Comparison of ENCODE assay signal across 26 cellular contexts in the genomic region with DNA sequence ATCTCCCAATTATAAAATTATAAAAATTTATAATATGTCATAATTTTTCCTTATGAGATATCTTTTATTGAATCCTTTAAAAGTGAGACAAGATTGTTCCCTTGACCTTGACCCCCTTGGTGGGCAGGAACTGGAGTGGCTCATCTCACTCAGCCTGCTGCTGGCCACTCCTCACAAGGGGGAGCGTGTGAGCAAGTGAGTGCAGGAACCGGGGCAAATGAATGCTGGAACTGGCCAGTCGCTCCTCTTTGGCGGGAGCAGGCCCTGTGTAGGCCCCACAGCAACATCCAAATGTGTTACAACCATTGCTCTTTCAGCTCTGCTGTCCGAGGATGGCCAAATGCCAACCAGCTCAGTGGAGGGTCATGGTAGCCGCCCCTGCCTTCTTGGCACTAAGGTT.
DNase-seq lines count a peak whose midpoint lies in the region; ATAC-seq and TF ChIP-seq lines count a peak whose summit lies in the region.
"Had no signal": no experiment of that assay in that cellular context is flagged by ENCODE, and none has a peak within 500 bp of the region (broad histone marks: within the 10 kb centered on the region; RNA-seq: fewer than 3 reads in every experiment).

No MANE protein-coding gene starts in this region.

- H3K4me3 ChIP-seq in Caco-2 (ENCODE audit: low read depth, low read length) (no peak overlapping the region), Loucy (ENCODE audit: low read length, poor library complexity, severe bottlenecking) (no peak overlapping the region), choroid plexus epithelial cell (ENCODE audit: low read depth, low read length) (no peak overlapping the region), mesendoderm (ENCODE audit: low read length) (no peak overlapping the region)
- H3K4me3 ChIP-seq in effector memory CD4-positive, alpha-beta T cell (ENCODE audit: insufficient read depth, low read depth, low read length, poor library complexity, severe bottlenecking), result no peak overlapping the region
- H3K4me3 ChIP-seq: breast epithelium, lower lobe of right lung, sigmoid colon, tibial artery had no signal

- H4K20me1 ChIP-seq in Loucy (ENCODE audit: insufficient read depth, low read length, poor library complexity, severe bottlenecking), result no peaks in the 10 kb centered on the region

- peaks cover 7% of the 10 kb centered on the region for H3K27me3 Mint-ChIP-seq in Caco-2 (ENCODE audit: insufficient read depth, unreplicated experiment)
- peaks cover 6% of the 10 kb centered on the region for H3K27me3 Mint-ChIP-seq in CD4-positive, alpha-beta T cell
- H3K27me3 Mint-ChIP-seq: activated CD4-positive, alpha-beta T cell treated with anti-CD3 and anti-CD28 coated beads, Interleukin-2, amount 10 ng/mL, durations not matched to agents 7 days and 5 days; activated naive CD8-positive, alpha-beta T cell had no signal

- no peak overlapping the region for H2AK5ac ChIP-seq in mesendoderm (ENCODE audit: low read length)

- POLR2A ChIA-PET in Caco-2 (lab: Charles Lee), result no interaction called here
- POLR2A ChIA-PET in CD4-positive, alpha-beta T cell (lab: Charles Lee), result no interaction called here

- no peak overlapping the region for H3K56ac ChIP-seq in mesendoderm (ENCODE audit: low read length)

- H3K36me3 Mint-ChIP-seq in Caco-2 (ENCODE audit: insufficient read depth, unreplicated experiment), result no peaks in the 10 kb centered on the region
- no peaks in the 10 kb centered on the region for H3K36me3 Mint-ChIP-seq in CD4-positive, alpha-beta T cell (ENCODE audit: low read depth)
- H3K36me3 Mint-ChIP-seq: activated naive CD8-positive, alpha-beta T cell; natural killer cell had no signal

- no peak overlapping the region for H2BK120ac ChIP-seq in mesendoderm (ENCODE audit: low read depth, low read length)

- intact Hi-C loops in Caco-2 (cut with micrococcal nuclease; ENCODE audit: unreplicated experiment), result no loop called here
- intact Hi-C loops in CD4-positive, alpha-beta T cell (cut with DNase I, micrococcal nuclease), result no loop called here

- no peak overlapping the region for H3K4ac ChIP-seq in mesendoderm (ENCODE audit: low read depth, low read length)

- no peak overlapping the region for H3K4me3 Mint-ChIP-seq in Caco-2 (ENCODE audit: unreplicated experiment)
- no peak overlapping the region for H3K4me3 Mint-ChIP-seq in CD4-positive, alpha-beta T cell
- H3K4me3 Mint-ChIP-seq: activated CD4-positive, alpha-beta T cell treated with anti-CD3 and anti-CD28 coated beads, Interleukin-2, amount 10 ng/mL, durations not matched to agents 7 days and 5 days; activated naive CD8-positive, alpha-beta T cell; HFFc6; natural killer cell had no signal

- no peak overlapping the region for H3K23ac ChIP-seq in mesendoderm (ENCODE audit: low read length)

- H3K9me3 ChIP-seq in Caco-2 (no peaks in the 10 kb centered on the region), Loucy (ENCODE audit: insufficient read depth, low read depth, low read length) (no peaks in the 10 kb centered on the region)
- no peaks in the 10 kb centered on the region for H3K9me3 ChIP-seq in CD4-positive, alpha-beta T cell (ENCODE audit: control insufficient read depth, low read length)
- no peaks in the 10 kb centered on the region for H3K9me3 ChIP-seq in effector memory CD4-positive, alpha-beta T cell (ENCODE audit: control insufficient read depth, low read length)
- H3K9me3 ChIP-seq: breast epithelium, lower lobe of right lung, sigmoid colon, tibial artery had no signal

- no peaks in the 10 kb centered on the region for H3F3A ChIP-seq in Loucy (ENCODE audit: low read depth)

- no peak overlapping the region for H3K18ac ChIP-seq in mesendoderm (ENCODE audit: low read length)

- H3K9ac ChIP-seq in Loucy (ENCODE audit: low read depth, low read length, poor library complexity, severe bottlenecking), result no peak overlapping the region
- no peak overlapping the region for H3K9ac ChIP-seq in mesendoderm (ENCODE audit: low read length)

- no peaks in the 10 kb centered on the region for H3K79me1 ChIP-seq in mesendoderm (ENCODE audit: low read length)

- H3K9me2 ChIP-seq in Loucy (replicated peaks; ENCODE audit: low read depth, low read length), result no peaks in the 10 kb centered on the region

- DNase-seq in Caco-2 (peak in 1 of 2 experiments; percentile 32), choroid plexus epithelial cell (ENCODE audit: low read depth) (peak; percentile 6), mesendoderm (peak; percentile 60), SKM-1 treated with dmso at 0.1 percent for 144 hours (lab: John Stamatoyannopoulos, UW; ENCODE audit: unreplicated experiment) (no peak)
- DNase-seq in CD4-positive, alpha-beta T cell, result no peak
- no peak for DNase-seq in effector memory CD4-positive, alpha-beta T cell
- DNase-seq: activated CD4-positive, alpha-beta T cell treated with anti-CD3 and anti-CD28 coated beads, Interleukin-2, amount 10 ng/mL, durations not matched to agents 7 days and 5 days; activated effector memory CD4-positive, alpha-beta T cell treated with Interleukin-2 at 50 U/mL for 16 hours; activated T-cell treated with anti-CD3 and anti-CD28 coated beads, Interleukin-2, amount 50 U/mL, for 1 hour; DMS53; HFFc6; KG1; lower lobe of right lung; MV-4-11; natural killer cell; NCI-H146; NCI-H2107; SIG-M5; sigmoid colon; stimulated activated CD4-positive, alpha-beta T cell treated with anti-CD3 and anti-CD28 coated beads, Interleukin-4, amount 100 ng/mL, for 1 hour; T1000; tibial artery had no signal

- TF ChIP-seq CTCF in Caco-2 (IDR thresholded peaks at IDR 0.05; ENCODE audit: insufficient read depth in 1 of 2, low read depth in 1 of 2, low read length in 1 of 2, severe bottlenecking in 1 of 2, unreplicated experiment in 1 of 2) (peak; percentile 8 to 15), Loucy (conservative IDR thresholded peaks at IDR 0.05; ENCODE audit: low read length) (0 out of 2 replicates have a peak, but pooled peaks have one; percentile 9), choroid plexus epithelial cell (conservative IDR thresholded peaks at IDR 0.05; ENCODE audit: low read depth, low read length) (no peak)
- no peak for TF ChIP-seq CTCF in CD4-positive, alpha-beta T cell (IDR thresholded peaks at IDR 0.05)

- ATAC-seq in CD4-positive, alpha-beta T cell (ENCODE audit: poor library complexity), result no peak
- no peak for ATAC-seq in GM21515 (IDR thresholded peaks at IDR 0.05; ENCODE audit: unreplicated experiment)
- ATAC-seq: lower lobe of right lung, natural killer cell had no signal

- H2BK5ac ChIP-seq in mesendoderm (ENCODE audit: low read length), result no peak overlapping the region

- H3K36me3 ChIP-seq in Caco-2 (ENCODE audit: control insufficient read depth, insufficient read depth, low read length) (no peaks in the 10 kb centered on the region), Loucy (ENCODE audit: insufficient read depth, low read length) (no peaks in the 10 kb centered on the region), mesendoderm (ENCODE audit: control insufficient read depth, insufficient read depth, low read length) (no peaks in the 10 kb centered on the region)
- H3K36me3 ChIP-seq in effector memory CD4-positive, alpha-beta T cell (ENCODE audit: control insufficient read depth, insufficient read depth, low read length), result no peaks in the 10 kb centered on the region
- H3K36me3 ChIP-seq: breast epithelium, lower lobe of right lung, sigmoid colon, tibial artery had no signal

- CTCF ChIA-PET in Caco-2 (lab: Charles Lee), result no interaction called here
- CTCF ChIA-PET in CD4-positive, alpha-beta T cell (lab: Charles Lee), result no interaction called here

- no peak overlapping the region for H4K5ac ChIP-seq in mesendoderm (ENCODE audit: low read length)

- H4K8ac ChIP-seq in mesendoderm (ENCODE audit: low read depth, low read length), result no peak overlapping the region

- WGBS in mesendoderm (ENCODE audit: extremely low coverage, insufficient coverage, low lambda C conversion rate), result no CpG with 5 or more reads among the region's 6 CpGs

- peaks cover 7% of the 10 kb centered on the region for H3K4me1 Mint-ChIP-seq in Caco-2 (ENCODE audit: low read depth, unreplicated experiment)
- H3K4me1 Mint-ChIP-seq in CD4-positive, alpha-beta T cell (ENCODE audit: low read depth), result no peaks in the 10 kb centered on the region
- H3K4me1 Mint-ChIP-seq: activated CD4-positive, alpha-beta T cell treated with anti-CD3 and anti-CD28 coated beads, Interleukin-2, amount 10 ng/mL, durations not matched to agents 7 days and 5 days; natural killer cell had no signal

- H2BK15ac ChIP-seq in mesendoderm (replicated peaks; ENCODE audit: low read depth), result no peak overlapping the region

- H3K79me2 ChIP-seq in Loucy (ENCODE audit: insufficient read depth, low read length), result no peaks in the 10 kb centered on the region
- no peaks in the 10 kb centered on the region for H3K79me2 ChIP-seq in mesendoderm (ENCODE audit: control insufficient read depth, insufficient read depth, low read length)

- H3K27me3 ChIP-seq in Caco-2 (replicated peaks; ENCODE audit: control insufficient read depth, insufficient read depth, low read length) (no peaks in the 10 kb centered on the region), Loucy (ENCODE audit: insufficient read depth, low read length, poor library complexity, severe bottlenecking) (no peaks in the 10 kb centered on the region), mesendoderm (ENCODE audit: insufficient read depth, low read length, poor library complexity) (no peaks in the 10 kb centered on the region)
- no peaks in the 10 kb centered on the region for H3K27me3 ChIP-seq in CD4-positive, alpha-beta T cell (ENCODE audit: control insufficient read depth, insufficient read depth, low read length)
- H3K27me3 ChIP-seq in effector memory CD4-positive, alpha-beta T cell (replicated peaks; ENCODE audit: control insufficient read depth, insufficient read depth, low read length, poor library complexity, severe bottlenecking), result no peaks in the 10 kb centered on the region
- H3K27me3 ChIP-seq: breast epithelium, sigmoid colon, tibial artery had no signal

- H3K9me3 Mint-ChIP-seq in Caco-2 (ENCODE audit: unreplicated experiment), result no peaks in the 10 kb centered on the region
- no peaks in the 10 kb centered on the region for H3K9me3 Mint-ChIP-seq in CD4-positive, alpha-beta T cell
- H3K9me3 Mint-ChIP-seq: activated CD4-positive, alpha-beta T cell treated with anti-CD3 and anti-CD28 coated beads, Interleukin-2, amount 10 ng/mL, durations not matched to agents 7 days and 5 days; HFFc6; natural killer cell had no signal

- no peak overlapping the region for H2AFZ ChIP-seq in Loucy (ENCODE audit: low read length)

- no TSS peak for BruUV-seq in Caco-2 (replicated peaks; lab: Mats Ljungman, UMichigan)

- H3K4me2 ChIP-seq in Loucy (ENCODE audit: low read depth, low read length, poor library complexity, severe bottlenecking) (no peak overlapping the region), mesendoderm (ENCODE audit: low read length) (no peak overlapping the region)

- no peak overlapping the region for H3K27ac ChIP-seq in mesendoderm (ENCODE audit: low read depth, low read length)
- H3K27ac ChIP-seq in CD4-positive, alpha-beta T cell (ENCODE audit: low read depth, low read length), result no peak overlapping the region
- H3K27ac ChIP-seq in effector memory CD4-positive, alpha-beta T cell (ENCODE audit: insufficient read depth, low read length, poor library complexity, severe bottlenecking), result no peak overlapping the region
- H3K27ac ChIP-seq: breast epithelium, lower lobe of right lung, sigmoid colon, tibial artery had no signal

- 0 out of 2 replicates have a peak, but pooled peaks cover 4% of the 10 kb centered on the region for H3K4me1 ChIP-seq in Caco-2
- H3K4me1 ChIP-seq in Loucy (ENCODE audit: insufficient read depth, low read length, poor library complexity, severe bottlenecking), result no peaks in the 10 kb centered on the region
- H3K4me1 ChIP-seq in mesendoderm (ENCODE audit: control insufficient read depth, low read depth, low read length), result no peaks in the 10 kb centered on the region
- H3K4me1 ChIP-seq in effector memory CD4-positive, alpha-beta T cell (ENCODE audit: control insufficient read depth, insufficient read depth, low read length, poor library complexity, severe bottlenecking), result no peaks in the 10 kb centered on the region
- H3K4me1 ChIP-seq: breast epithelium, lower lobe of right lung, sigmoid colon had no signal

- no peak overlapping the region for H3K27ac Mint-ChIP-seq in Caco-2 (ENCODE audit: unreplicated experiment)
- H3K27ac Mint-ChIP-seq in CD4-positive, alpha-beta T cell, result no peak overlapping the region
- H3K27ac Mint-ChIP-seq: activated CD4-positive, alpha-beta T cell treated with anti-CD3 and anti-CD28 coated beads, Interleukin-2, amount 10 ng/mL, durations not matched to agents 7 days and 5 days; activated naive CD8-positive, alpha-beta T cell; HFFc6; natural killer cell had no signal

Comparison
In these comparisons a context has a peak if more than half of its experiments do, and no peak if none do; other contexts are left out.
1. DNase-seq: peak in choroid plexus epithelial cell (single experiment) and mesendoderm (single experiment); none in SKM-1 treated with dmso at 0.1 percent for 144 hours (single experiment), CD4-positive, alpha-beta T cell (0 of 10) and effector memory CD4-positive, alpha-beta T cell (0 of 3).
2. CTCF ChIP-seq: peak in Caco-2 (2 of 2) and Loucy (single experiment); none in choroid plexus epithelial cell (single experiment) and CD4-positive, alpha-beta T cell (single experiment).